Comparison of ENCODE assay signal across 2 cellular contexts in the genomic region with DNA sequence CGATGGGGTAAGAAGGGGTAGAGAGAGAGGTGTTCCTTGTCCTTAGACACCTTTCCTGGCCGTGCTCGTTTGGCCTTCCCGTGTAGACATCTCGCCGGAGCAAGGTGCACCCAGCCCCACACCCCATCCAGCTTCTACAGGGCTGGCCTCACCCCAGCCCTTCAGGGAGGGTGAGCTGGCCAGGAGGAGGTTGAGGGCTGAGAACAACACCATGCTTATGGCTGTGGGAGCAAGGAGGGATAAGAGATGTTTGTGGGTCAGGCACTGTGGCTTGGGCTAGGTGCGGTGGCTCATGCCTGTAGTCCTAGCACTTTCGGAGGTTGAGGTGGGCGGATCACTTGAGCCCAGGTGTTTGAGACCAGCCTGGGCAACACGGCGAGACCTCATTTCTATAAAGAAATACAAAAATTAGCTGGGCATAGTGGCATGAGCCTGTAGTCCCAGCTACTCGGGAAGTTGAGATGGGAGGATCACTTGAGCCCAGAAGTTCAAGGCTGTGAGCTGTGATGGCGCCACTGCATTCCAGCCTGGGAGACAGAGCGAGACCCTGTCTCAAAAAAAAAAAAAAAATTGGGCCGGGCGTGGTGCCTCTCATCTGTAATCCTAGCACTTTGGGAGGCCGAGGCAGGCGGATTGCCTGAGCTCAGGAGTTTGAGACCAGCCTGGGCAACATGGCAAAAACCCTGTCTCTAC.
TF ChIP-seq lines count a peak whose summit lies in the region.

No MANE protein-coding gene starts in this region.

TF ChIP-seq in IMR-90, 13 proteins besides CTCF, POLR2A, EP300 and RAD21:
- TF ChIP-seq CEBPB (IDR thresholded peaks at IDR 0.05; ENCODE audit: low read depth, low read length), result no peak
- TF ChIP-seq MAFK (IDR thresholded peaks at IDR 0.05; ENCODE audit: low read depth, low read length), result no peak
- no peak for TF ChIP-seq RCOR1 (IDR thresholded peaks at IDR 0.05; ENCODE audit: insufficient replicate concordance, low read length)
- no peak for TF ChIP-seq MAZ (IDR thresholded peaks at IDR 0.05; ENCODE audit: borderline replicate concordance, low read depth, low read length)
- TF ChIP-seq, protein P1, sequence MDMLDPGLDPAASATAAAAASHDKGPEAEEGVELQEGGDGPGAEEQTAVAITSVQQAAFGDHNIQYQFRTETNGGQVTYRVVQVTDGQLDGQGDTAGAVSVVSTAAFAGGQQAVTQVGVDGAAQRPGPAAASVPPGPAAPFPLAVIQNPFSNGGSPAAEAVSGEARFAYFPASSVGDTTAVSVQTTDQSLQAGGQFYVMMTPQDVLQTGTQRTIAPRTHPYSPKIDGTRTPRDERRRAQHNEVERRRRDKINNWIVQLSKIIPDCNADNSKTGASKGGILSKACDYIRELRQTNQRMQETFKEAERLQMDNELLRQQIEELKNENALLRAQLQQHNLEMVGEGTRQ (IDR thresholded peaks at IDR 0.05; ENCODE audit: low read depth, low read length), result no peak
- no peak for TF ChIP-seq NFE2L2 (IDR thresholded peaks at IDR 0.05; ENCODE audit: low read depth, low read length)
- TF ChIP-seq, protein P2, sequence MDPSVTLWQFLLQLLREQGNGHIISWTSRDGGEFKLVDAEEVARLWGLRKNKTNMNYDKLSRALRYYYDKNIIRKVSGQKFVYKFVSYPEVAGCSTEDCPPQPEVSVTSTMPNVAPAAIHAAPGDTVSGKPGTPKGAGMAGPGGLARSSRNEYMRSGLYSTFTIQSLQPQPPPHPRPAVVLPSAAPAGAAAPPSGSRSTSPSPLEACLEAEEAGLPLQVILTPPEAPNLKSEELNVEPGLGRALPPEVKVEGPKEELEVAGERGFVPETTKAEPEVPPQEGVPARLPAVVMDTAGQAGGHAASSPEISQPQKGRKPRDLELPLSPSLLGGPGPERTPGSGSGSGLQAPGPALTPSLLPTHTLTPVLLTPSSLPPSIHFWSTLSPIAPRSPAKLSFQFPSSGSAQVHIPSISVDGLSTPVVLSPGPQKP (IDR thresholded peaks at IDR 0.05; ENCODE audit: borderline replicate concordance, low read depth, low read length), result no peak
- TF ChIP-seq BHLHE40 (IDR thresholded peaks at IDR 0.05; ENCODE audit: low read depth, low read length), result no peak
- no peak for TF ChIP-seq FOS (IDR thresholded peaks at IDR 0.05; ENCODE audit: low read depth, low read length)
- TF ChIP-seq CHD1 (IDR thresholded peaks at IDR 0.05; ENCODE audit: low read depth, low read length), result no peak
- no peak for TF ChIP-seq SMC3 (IDR thresholded peaks at IDR 0.05; ENCODE audit: low read depth, low read length)
- TF ChIP-seq RFX5 (IDR thresholded peaks at IDR 0.05; ENCODE audit: low read depth, low read length), result no peak
- TF ChIP-seq MXI1 (IDR thresholded peaks at IDR 0.05; ENCODE audit: borderline replicate concordance, low read depth, low read length), result no peak

TF ChIP-seq in endothelial cell of umbilical vein, 7 proteins besides CTCF, POLR2A, EP300 and RAD21:
- TF ChIP-seq JUN (IDR thresholded peaks at IDR 0.05; ENCODE audit: borderline replicate concordance, insufficient read depth, insufficient read length, low read depth), result no peak
- TF ChIP-seq GATA2 (IDR thresholded peaks at IDR 0.05; ENCODE audit: insufficient read depth, insufficient read length, low read depth, low read length), result no peak
- TF ChIP-seq EZH2 (IDR thresholded peaks at IDR 0.05; ENCODE audit: borderline replicate concordance, low read depth, low read length, severe bottlenecking), result no peak
- TF ChIP-seq MYC (IDR thresholded peaks at IDR 0.05; ENCODE audit: low read depth, low read length), result no peak
- no peak for TF ChIP-seq FOS (IDR thresholded peaks at IDR 0.05; ENCODE audit: borderline replicate concordance, insufficient read depth, low read length)
